8 cellular contexts compared by ENCODE assay signal in genomic region chr11:20022363-20023081, GRCh38.
DNase-seq lines count a peak whose midpoint lies in the region; ATAC-seq and TF ChIP-seq lines count a peak whose summit lies in the region.

No MANE protein-coding gene starts in this region.

- no peaks in the 10 kb centered on the region for H3K27me3 ChIP-seq in parathyroid adenoma (ENCODE audit: control insufficient read depth, insufficient read depth, low read length)
- H3K27me3 ChIP-seq in esophagus muscularis mucosa: no peaks in the 10 kb centered on the region

- no peaks in the 10 kb centered on the region for H3K36me3 Mint-ChIP-seq in glutamatergic neuron (ENCODE audit: unreplicated experiment)

- H3K27ac ChIP-seq in parathyroid adenoma: peak overlapping the region; percentile 36
- H3K27ac ChIP-seq in esophagus muscularis mucosa (replicated peaks in 1 of 4): no peak overlapping the region

- H3K4me2 ChIP-seq in parathyroid adenoma (ENCODE audit: low read length): peak overlapping the region; percentile 50

- H3K4me3 ChIP-seq in parathyroid adenoma (ENCODE audit: low read depth, low read length): peak overlapping the region; percentile 45
- peak overlapping the region in 1 of 4 donors; percentile 7 for H3K4me3 ChIP-seq in esophagus muscularis mucosa

- TF ChIP-seq POLR2A in esophagus muscularis mucosa (IDR thresholded peaks at IDR 0.05; ENCODE audit: low read depth): no peak

- H3K9me3 Mint-ChIP-seq in glutamatergic neuron (ENCODE audit: unreplicated experiment): no peaks in the 10 kb centered on the region

- peak overlapping the region; percentile 50 for H2AFZ ChIP-seq in parathyroid adenoma

- DNase-seq in glutamatergic neuron: peak; percentile 25
- no peak for DNase-seq in esophagus muscularis mucosa (ENCODE audit: extremely low spot score)
- no peak for DNase-seq in omental fat pad (ENCODE audit: low spot score)

- no peak overlapping the region for H3K27ac Mint-ChIP-seq in glutamatergic neuron (ENCODE audit: unreplicated experiment)

- H3K9me3 ChIP-seq in parathyroid adenoma (ENCODE audit: control insufficient read depth, low read length) (no peaks in the 10 kb centered on the region), esophagus muscularis mucosa (no peaks in the 10 kb centered on the region)

- H3K36me3 ChIP-seq in parathyroid adenoma (ENCODE audit: control insufficient read depth, insufficient read depth, low read length) (no peaks in the 10 kb centered on the region), esophagus muscularis mucosa (no peaks in the 10 kb centered on the region)

- no peak overlapping the region for H3K9ac ChIP-seq in parathyroid adenoma

- no peak for TF ChIP-seq EP300 in esophagus muscularis mucosa (IDR thresholded peaks at IDR 0.05)

- H3K4me1 ChIP-seq in parathyroid adenoma: peaks cover 10% of the 10 kb centered on the region
- H3K4me1 ChIP-seq in esophagus muscularis mucosa: peaks cover 14 to 59% (median 38%) of the 10 kb centered on the region in 4 donors

- no peaks in the 10 kb centered on the region for H3K79me2 ChIP-seq in parathyroid adenoma

- H3K4me3 Mint-ChIP-seq in glutamatergic neuron (ENCODE audit: unreplicated experiment): no peak overlapping the region

- no peak for TF ChIP-seq CTCF in glutamatergic neuron (IDR thresholded peaks at IDR 0.05; ENCODE audit: partially characterized antibody, unreplicated experiment)
- no peak for TF ChIP-seq CTCF in parathyroid adenoma (IDR thresholded peaks at IDR 0.05)
- no peak for TF ChIP-seq CTCF in esophagus muscularis mucosa (IDR thresholded peaks at IDR 0.05)
- TF ChIP-seq CTCF in omental fat pad (IDR thresholded peaks at IDR 0.05): no peak

- WGBS in esophagus muscularis mucosa: 38% methylated on average over 10 of the region's 10 CpGs

- intact Hi-C loops in esophagus muscularis mucosa (cut with DNase I): no loop called here

- peaks cover 6% of the 10 kb centered on the region for H3K27me3 Mint-ChIP-seq in glutamatergic neuron (ENCODE audit: unreplicated experiment)

- H3K4me1 Mint-ChIP-seq in glutamatergic neuron (ENCODE audit: low read depth, unreplicated experiment): peaks cover 21% of the 10 kb centered on the region

- ATAC-seq in HG02798 (IDR thresholded peaks at IDR 0.05; ENCODE audit: poor library complexity, unreplicated experiment) (peak; percentile 63), SK-N-SH treated with all-trans-retinoic acid at 6 μM for 48 hours (peak; percentile 64), GM18870 (IDR thresholded peaks at IDR 0.05; ENCODE audit: unreplicated experiment) (no peak), omental fat pad (ENCODE audit: low FRiP score) (no peak), GM21381 (IDR thresholded peaks at IDR 0.05; ENCODE audit: unreplicated experiment) (no peak)

TF ChIP-seq in SK-N-SH treated with all-trans-retinoic acid at 6 μM for 48 hours, 23 proteins besides CTCF, POLR2A, EP300 and RAD21:
- no peak for TF ChIP-seq PPARA (CRISPR knock-in tag; IDR thresholded peaks at IDR 0.05; ENCODE audit: borderline replicate concordance)
- TF ChIP-seq GLIS3 (CRISPR knock-in tag; IDR thresholded peaks at IDR 0.05): no peak

Comparison
In these comparisons a context has a peak if more than half of its experiments do, and no peak if none do; other contexts are left out.
1. ATAC-seq: peak in HG02798 (single experiment) and SK-N-SH treated with all-trans-retinoic acid at 6 μM for 48 hours (single experiment); none in GM18870 (single experiment), omental fat pad (single experiment) and GM21381 (single experiment).